Comparison of ENCODE assay signal across 8 cellular contexts in the genomic region with DNA sequence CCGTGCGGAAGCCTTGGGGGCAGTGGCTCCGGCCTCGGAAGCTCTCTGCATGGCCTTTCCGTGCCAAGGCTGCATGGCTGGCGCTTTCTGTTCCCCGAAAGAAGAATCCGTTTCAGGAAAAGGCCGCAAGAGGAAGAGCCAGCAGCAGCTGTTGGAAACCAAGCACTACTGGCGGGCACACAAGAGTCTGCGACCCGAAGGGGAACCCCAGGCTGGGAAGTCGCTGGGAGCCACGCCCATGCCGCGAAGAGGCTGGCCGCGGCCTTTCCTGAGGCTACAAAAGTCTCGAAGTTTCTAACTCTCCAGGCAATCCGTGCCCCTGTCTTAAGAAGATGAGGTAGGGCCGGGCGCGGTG. TPM values are rescaled to one million over a fixed set of nuclear protein-coding genes. Genes with fewer than 3 reads are reported as not detected.
A peak's percentile ranks its signal among the peaks of the same experiment; 100 is the strongest.
DNase-seq lines count a peak whose midpoint lies in the region; ATAC-seq, FAIRE-seq and TF ChIP-seq lines count a peak whose summit lies in the region.

A gene (minus strand): TSS at position 191 of the 355 bp plus-strand sequence. CDS start 116 bp downstream, at position 75.

- DNase-seq in GM10266 (ENCODE audit: extremely low spot score) (peak; percentile 78), HFFc6 (peak; percentile 53), NCI-H226 (peak; percentile 48), activated T-cell treated with anti-CD3 and anti-CD28 coated beads for 1 hour (ENCODE audit: low read depth) (peak; percentile 59), epithelial cell of proximal tubule (ENCODE audit: low read depth) (no peak), myocyte (ENCODE audit: low read depth) (peak; percentile 95), HTR-8/SVneo (ENCODE audit: insufficient read length, low spot score) (no peak)
- DNase-seq in stimulated activated naive B cell treated with anti-CD40 and anti-IgM and Interleukin-4, amounts not matched to agents 10 μg/mL and 1 μg/mL and 100 μg/mL, for 72 hours = peak; percentile 76

- H3K4me3 Mint-ChIP-seq in HFFc6 = peak within 1 kb of the TSS; percentile 94
- peak within 1 kb of the TSS; percentile 95 to 96 for H3K4me3 Mint-ChIP-seq in stimulated activated naive B cell treated with anti-CD40 and anti-IgM and Interleukin-4, amounts not matched to agents 10 μg/mL and 1 μg/mL and 100 μg/mL, for 72 hours

- TF ChIP-seq CTCF in GM10266 (IDR thresholded peaks at IDR 0.05; ENCODE audit: control insufficient read depth, insufficient read depth, low read depth, missing control alignments) (no peak), HFFc6 (IDR thresholded peaks at IDR 0.05) (no peak; the same call in 1 of the 2 replicates), epithelial cell of proximal tubule (conservative IDR thresholded peaks at IDR 0.05; ENCODE audit: low read depth, low read length) (no peak)

- H3K27ac Mint-ChIP-seq in HFFc6 = peak within 1 kb of the TSS; percentile 83
- peak within 1 kb of the TSS; percentile 95 for H3K27ac Mint-ChIP-seq in stimulated activated naive B cell treated with anti-CD40 and anti-IgM and Interleukin-4, amounts not matched to agents 10 μg/mL and 1 μg/mL and 100 μg/mL, for 72 hours

- no peak for FAIRE-seq in HTR-8/SVneo (lab: Jason Lieb, UNC)

- H3K27me3 Mint-ChIP-seq in HFFc6 (ENCODE audit: insufficient read depth) = no peaks in the 10 kb centered on the region
- no peaks in the 10 kb centered on the region for H3K27me3 Mint-ChIP-seq in stimulated activated naive B cell treated with anti-CD40 and anti-IgM and Interleukin-4, amounts not matched to agents 10 μg/mL and 1 μg/mL and 100 μg/mL, for 72 hours

- H3K4me3 ChIP-seq in epithelial cell of proximal tubule (ENCODE audit: low read depth, low read length) = peak within 1 kb of the TSS; percentile 62

- peaks cover 13% of the 10 kb centered on the region for H3K36me3 Mint-ChIP-seq in HFFc6 (ENCODE audit: low read depth)
- H3K36me3 Mint-ChIP-seq in stimulated activated naive B cell treated with anti-CD40 and anti-IgM and Interleukin-4, amounts not matched to agents 10 μg/mL and 1 μg/mL and 100 μg/mL, for 72 hours = peaks cover 17 to 25% of the 10 kb centered on the region in 2 donors

- H3K9me3 Mint-ChIP-seq in HFFc6 = 0 out of 2 replicates have a peak, but pooled peaks cover 5% of the 10 kb centered on the region
- H3K9me3 Mint-ChIP-seq in stimulated activated naive B cell treated with anti-CD40 and anti-IgM and Interleukin-4, amounts not matched to agents 10 μg/mL and 1 μg/mL and 100 μg/mL, for 72 hours = peaks cover 0 to 4% of the 10 kb centered on the region in 2 donors

- peaks cover 26% of the 10 kb centered on the region for H3K4me1 Mint-ChIP-seq in HFFc6 (ENCODE audit: low read depth)
- peaks cover 10 to 35% of the 10 kb centered on the region in 2 donors for H3K4me1 Mint-ChIP-seq in stimulated activated naive B cell treated with anti-CD40 and anti-IgM and Interleukin-4, amounts not matched to agents 10 μg/mL and 1 μg/mL and 100 μg/mL, for 72 hours

- peak; percentile 82 to 83 for ATAC-seq in stimulated activated naive B cell treated with anti-CD40 and anti-IgM and Interleukin-4, amounts not matched to agents 10 μg/mL and 1 μg/mL and 100 μg/mL, for 72 hours (replicated peaks)

RNA-seq across cellular contexts. Expression of the gene that starts here (rescaled TPM):
- total RNA-seq in HFFc6 (2021; fragmentation: NEBNext Ultra II Directional; extraction: Animal tissue kit (Norgen Biotek cat#: 25700)) = 1 to 10 TPM; 3.6 to 5.3 (median 5.0) TPM
- 9.1 and 18.2 TPM in 2 replicates for total RNA-seq in epithelial cell of proximal tubule
- 1.1 and 1.8 TPM in 2 replicates for total RNA-seq in myocyte
- 0.74 TPM for polyA plus RNA-seq in myocyte (2012)

Comparison
In these comparisons a context has a peak if more than half of its experiments do, and no peak if none do; other contexts are left out.
1. DNase-seq: peak in GM10266 (single experiment), HFFc6 (single experiment), NCI-H226 (single experiment), activated T-cell treated with anti-CD3 and anti-CD28 coated beads for 1 hour (single experiment), myocyte (single experiment) and stimulated activated naive B cell treated with anti-CD40 and anti-IgM and Interleukin-4, amounts not matched to agents 10 μg/mL and 1 μg/mL and 100 μg/mL, for 72 hours (single experiment); none in epithelial cell of proximal tubule (single experiment) and HTR-8/SVneo (single experiment).